In the genomic region with DNA sequence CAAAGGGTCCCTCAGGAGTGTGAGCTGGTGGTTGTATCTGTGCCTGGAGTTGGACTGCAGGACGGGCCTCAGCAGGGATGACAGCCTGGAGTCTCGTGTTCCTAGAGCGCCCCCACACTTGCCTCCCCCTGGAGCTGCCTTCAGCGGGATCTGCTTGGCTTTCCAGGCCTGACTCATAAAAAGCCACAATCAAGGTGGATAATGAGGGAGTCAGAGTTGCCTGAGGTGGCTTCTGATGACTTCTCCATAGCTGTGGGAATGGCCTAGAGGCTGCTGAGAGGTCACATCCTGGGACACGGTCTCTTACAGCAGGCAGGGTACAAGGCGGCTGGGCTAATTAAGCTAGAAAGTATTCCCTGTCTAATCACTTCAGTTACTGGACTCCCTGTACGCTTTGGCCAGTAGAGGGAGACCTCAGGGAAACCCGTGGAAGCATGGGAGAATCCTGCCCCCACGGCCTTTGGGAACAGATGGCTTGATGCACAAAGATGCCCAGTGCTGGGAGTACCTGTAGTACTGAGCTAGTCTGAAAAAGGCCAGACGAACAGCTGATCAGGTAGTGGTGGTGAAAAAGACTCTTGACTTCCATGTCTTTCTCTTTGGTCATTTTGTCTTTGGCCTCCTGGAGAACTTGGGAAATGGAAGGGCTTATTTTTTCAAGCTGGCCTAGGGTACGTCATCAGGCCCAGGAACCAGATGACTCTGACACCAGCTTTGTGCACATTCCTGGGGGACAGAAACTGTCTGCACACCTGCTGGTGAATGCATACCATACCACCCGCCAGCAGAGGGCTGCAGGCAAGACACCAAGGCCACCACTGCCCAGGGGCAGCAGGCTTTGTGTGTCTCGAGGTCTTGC, we compare ENCODE assay signal across 8 cellular contexts. TPM values are rescaled to one million over a fixed set of nuclear protein-coding genes. Genes with fewer than 3 reads are reported as not detected.
DNase-seq lines count a peak whose midpoint lies in the region; ATAC-seq and TF ChIP-seq lines count a peak whose summit lies in the region.

No MANE protein-coding gene starts in this region.

- H2AFZ ChIP-seq in hepatocyte: no peak overlapping the region

- no peak overlapping the region for H3K4me3 ChIP-seq in hepatocyte

- no peaks in the 10 kb centered on the region for H3K79me2 ChIP-seq in hepatocyte

- no peak overlapping the region for H3K4me3 Mint-ChIP-seq in activated CD4-positive, alpha-beta T cell treated with anti-CD3 and anti-CD28 coated beads, Interleukin-2, amount 10 ng/mL, durations not matched to agents 24 days and 14 days
- no peak overlapping the region for H3K4me3 Mint-ChIP-seq in activated T-helper 1 cell treated with anti-CD3 and anti-CD28 coated beads, Interleukin-12 subunit alpha, Interleukin-12 subunit beta, Interleukin-2, Interleukin-4 antibody, amounts not matched to agents 30 ng/mL and 10 ng/mL and 1 ng/mL, durations not matched to agents 14 hours and 24 hours and 36 hours

- no peaks in the 10 kb centered on the region for H3K36me3 Mint-ChIP-seq in activated CD4-positive, alpha-beta T cell treated with anti-CD3 and anti-CD28 coated beads, Interleukin-2, amount 10 ng/mL, durations not matched to agents 24 days and 14 days (ENCODE audit: low read depth)
- H3K36me3 Mint-ChIP-seq in activated T-helper 1 cell treated with anti-CD3 and anti-CD28 coated beads, Interleukin-12 subunit alpha, Interleukin-12 subunit beta, Interleukin-2, Interleukin-4 antibody, amounts not matched to agents 30 ng/mL and 10 ng/mL and 1 ng/mL, durations not matched to agents 14 hours and 24 hours and 36 hours (ENCODE audit: low read depth): peaks cover 2% of the 10 kb centered on the region

- TF ChIP-seq CTCF in VCaP (conservative IDR thresholded peaks at IDR 0.05): peak; percentile 90
- TF ChIP-seq CTCF in hepatocyte (IDR thresholded peaks at IDR 0.05; ENCODE audit: poor library complexity): peak; percentile 21

- DNase-seq in activated CD4-positive, alpha-beta T cell treated with anti-CD3 and anti-CD28 coated beads, Interleukin-2, amount 10 ng/mL, durations not matched to agents 24 days and 14 days: peak; percentile 68
- no peak for DNase-seq in activated CD4-positive, alpha-beta T cell treated with anti-CD3 and anti-CD28 coated beads, Interleukin-2, amount 50 U/mL, for 1 hour
- DNase-seq in hepatocyte (ENCODE audit: low spot score) (peak; percentile 48), NCI-H1092 (lab: John Stamatoyannopoulos, UW) (no peak)
- no peak for DNase-seq in activated T-helper 1 cell treated with anti-CD3 and anti-CD28 coated beads, Interleukin-12 subunit alpha, Interleukin-12 subunit beta, Interleukin-2, Interleukin-4 antibody, amounts not matched to agents 30 ng/mL and 10 ng/mL and 1 ng/mL, durations not matched to agents 14 hours and 24 hours and 36 hours (ENCODE audit: low spot score)

- H3K27ac Mint-ChIP-seq in activated CD4-positive, alpha-beta T cell treated with anti-CD3 and anti-CD28 coated beads, Interleukin-2, amount 10 ng/mL, durations not matched to agents 24 days and 14 days: no peak overlapping the region
- H3K27ac Mint-ChIP-seq in activated T-helper 1 cell treated with anti-CD3 and anti-CD28 coated beads, Interleukin-12 subunit alpha, Interleukin-12 subunit beta, Interleukin-2, Interleukin-4 antibody, amounts not matched to agents 30 ng/mL and 10 ng/mL and 1 ng/mL, durations not matched to agents 14 hours and 24 hours and 36 hours: no peak overlapping the region

- H3K27ac ChIP-seq in VCaP (no peak overlapping the region; the same call in 1 of the 2 replicates), hepatocyte (no peak overlapping the region)

- whole genome bisulfite sequencing in hepatocyte (ENCODE audit: low lambda C conversion rate, missing lambda C conversion rate): 64% methylated on average over 13 of the region's 13 CpGs

- H3K27me3 ChIP-seq in hepatocyte: peaks cover 4% of the 10 kb centered on the region

- H3K4me2 ChIP-seq in hepatocyte: no peak overlapping the region

- H3K4me1 ChIP-seq in hepatocyte (ENCODE audit: insufficient read depth): no peaks in the 10 kb centered on the region

- no peaks in the 10 kb centered on the region for H4K20me1 ChIP-seq in hepatocyte (ENCODE audit: insufficient read depth, poor library complexity, severe bottlenecking)

- intact Hi-C loops in activated CD4-positive, alpha-beta T cell treated with anti-CD3 and anti-CD28 coated beads, Interleukin-2, amount 10 ng/mL, durations not matched to agents 24 days and 14 days (cut with micrococcal nuclease): loop anchor here (5.0 to 10.0 kb wide), 3 partner anchors 139 to 282 kb away; partner anchors contain the start of gene EPB41L4B
- intact Hi-C loops in activated T-helper 1 cell treated with anti-CD3 and anti-CD28 coated beads, Interleukin-12 subunit alpha, Interleukin-12 subunit beta, Interleukin-2, Interleukin-4 antibody, amounts not matched to agents 30 ng/mL and 10 ng/mL and 1 ng/mL, durations not matched to agents 14 hours and 24 hours and 36 hours (cut with micrococcal nuclease): loop anchor here (1.0 to 5.0 kb wide), 3 partner anchors 138 to 338 kb away; partner anchors contain the start of gene EPB41L4B

- H3K9me3 Mint-ChIP-seq in activated CD4-positive, alpha-beta T cell treated with anti-CD3 and anti-CD28 coated beads, Interleukin-2, amount 10 ng/mL, durations not matched to agents 24 days and 14 days: no peaks in the 10 kb centered on the region
- H3K9me3 Mint-ChIP-seq in activated T-helper 1 cell treated with anti-CD3 and anti-CD28 coated beads, Interleukin-12 subunit alpha, Interleukin-12 subunit beta, Interleukin-2, Interleukin-4 antibody, amounts not matched to agents 30 ng/mL and 10 ng/mL and 1 ng/mL, durations not matched to agents 14 hours and 24 hours and 36 hours: no peaks in the 10 kb centered on the region

- H3K27me3 Mint-ChIP-seq in activated CD4-positive, alpha-beta T cell treated with anti-CD3 and anti-CD28 coated beads, Interleukin-2, amount 10 ng/mL, durations not matched to agents 24 days and 14 days: peaks cover 28% of the 10 kb centered on the region
- H3K27me3 Mint-ChIP-seq in activated T-helper 1 cell treated with anti-CD3 and anti-CD28 coated beads, Interleukin-12 subunit alpha, Interleukin-12 subunit beta, Interleukin-2, Interleukin-4 antibody, amounts not matched to agents 30 ng/mL and 10 ng/mL and 1 ng/mL, durations not matched to agents 14 hours and 24 hours and 36 hours (ENCODE audit: insufficient read depth): peaks cover 42% of the 10 kb centered on the region

- H3K9me2 ChIP-seq in hepatocyte (replicated peaks; ENCODE audit: insufficient read depth): no peaks in the 10 kb centered on the region

- ATAC-seq in HG03469 (IDR thresholded peaks at IDR 0.05; ENCODE audit: unreplicated experiment) (peak; percentile 51), HG03439 (IDR thresholded peaks at IDR 0.05; ENCODE audit: unreplicated experiment) (no peak)

- no peaks in the 10 kb centered on the region for H3K9me3 ChIP-seq in hepatocyte (ENCODE audit: low read depth)

- H3K36me3 ChIP-seq in hepatocyte (replicated peaks; ENCODE audit: insufficient read depth, low read depth): no peaks in the 10 kb centered on the region

- H3K4me1 Mint-ChIP-seq in activated CD4-positive, alpha-beta T cell treated with anti-CD3 and anti-CD28 coated beads, Interleukin-2, amount 10 ng/mL, durations not matched to agents 24 days and 14 days: peaks cover 13% of the 10 kb centered on the region
- peaks cover 7% of the 10 kb centered on the region for H3K4me1 Mint-ChIP-seq in activated T-helper 1 cell treated with anti-CD3 and anti-CD28 coated beads, Interleukin-12 subunit alpha, Interleukin-12 subunit beta, Interleukin-2, Interleukin-4 antibody, amounts not matched to agents 30 ng/mL and 10 ng/mL and 1 ng/mL, durations not matched to agents 14 hours and 24 hours and 36 hours (ENCODE audit: low read depth)

RNA-seq across cellular contexts. Expression of gene FRRS1L, which starts 16.1 kb away (rescaled TPM):
- total RNA-seq in activated CD4-positive, alpha-beta T cell treated with anti-CD3 and anti-CD28 coated beads, Interleukin-2, amount 10 ng/mL, durations not matched to agents 24 days and 14 days: not detected in 2 replicates
- 4.4 and 5.0 TPM in 2 replicates for total RNA-seq in hepatocyte
- polyA plus RNA-seq in hepatocyte: 2.0 and 2.6 TPM in 2 replicates
- total RNA-seq in activated T-helper 1 cell treated with anti-CD3 and anti-CD28 coated beads, Interleukin-12 subunit alpha, Interleukin-12 subunit beta, Interleukin-2, Interleukin-4 antibody, amounts not matched to agents 30 ng/mL and 10 ng/mL and 1 ng/mL, durations not matched to agents 14 hours and 24 hours and 36 hours: not detected in 2 replicates

Comparison
In these comparisons a context has a peak if more than half of its experiments do, and no peak if none do; other contexts are left out.
1. DNase-seq: peak in activated CD4-positive, alpha-beta T cell treated with anti-CD3 and anti-CD28 coated beads, Interleukin-2, amount 10 ng/mL, durations not matched to agents 24 days and 14 days (single experiment) and hepatocyte (single experiment); none in activated CD4-positive, alpha-beta T cell treated with anti-CD3 and anti-CD28 coated beads, Interleukin-2, amount 50 U/mL, for 1 hour (single experiment), activated T-helper 1 cell treated with anti-CD3 and anti-CD28 coated beads, Interleukin-12 subunit alpha, Interleukin-12 subunit beta, Interleukin-2, Interleukin-4 antibody, amounts not matched to agents 30 ng/mL and 10 ng/mL and 1 ng/mL, durations not matched to agents 14 hours and 24 hours and 36 hours (single experiment) and NCI-H1092 (single experiment).